Comparison of ENCODE assay signal across 15 cellular contexts in genomic region chr11:1879342-1879940, GRCh38. TPM values are rescaled to one million over a fixed set of nuclear protein-coding genes. Genes with fewer than 3 reads are reported as not detected.
A peak's percentile ranks its signal among the peaks of the same experiment; 100 is the strongest.
DNase-seq lines count a peak whose midpoint lies in the region; ATAC-seq and TF ChIP-seq lines count a peak whose summit lies in the region.
"Had no signal": no experiment of that assay in that cellular context is flagged by ENCODE, and none has a peak within 500 bp of the region (broad histone marks: within the 10 kb centered on the region; RNA-seq: fewer than 3 reads in every experiment).

No MANE protein-coding gene starts in this region.

- TF ChIP-seq CTCF in heart right ventricle (IDR thresholded peaks at IDR 0.05) (no peak), right atrium auricular region (IDR thresholded peaks at IDR 0.05) (no peak), psoas muscle (IDR thresholded peaks at IDR 0.05) (no peak)

- H3K4me3 ChIP-seq in heart right ventricle = no peak overlapping the region
- H3K4me3 ChIP-seq in right atrium auricular region = no peak overlapping the region
- H3K4me3 ChIP-seq in psoas muscle = no peak overlapping the region
- H3K4me3 ChIP-seq: GM12878, PC-9 had no signal

- DNase-seq in heart right ventricle (peak in 1 of 2 donors; percentile 15), Right ventricle myocardium inferior (ENCODE audit: missing footprints) (no peak), right atrium auricular region (ENCODE audit: low spot score) (no peak), psoas muscle (no peak), NCI-H748 (lab: John Stamatoyannopoulos, UW; ENCODE audit: unreplicated experiment) (no peak), DMS153 treated with DMSO at 0.1 percent for 48 hours (lab: John Stamatoyannopoulos, UW; ENCODE audit: unreplicated experiment) (no peak)
- DNase-seq: activated CD4-positive, alpha-beta T cell treated with anti-CD3 and anti-CD28 coated beads, Interleukin-2, amount 50 U/mL, for 4 hours; DND-41; MM.1S; NCI-H2227 treated with DMSO at 0.1 percent for 48 hours; PC-9 had no signal

- H3K27me3 ChIP-seq in heart right ventricle (no peaks in the 10 kb centered on the region), right atrium auricular region (no peaks in the 10 kb centered on the region), psoas muscle (ENCODE audit: insufficient read depth in 3 of 3, low read length in 2 of 3) (peaks cover 0 to 12% (median 3%) of the 10 kb centered on the region in 3 donors)

- 87 to 93% methylated on average over 13 of the region's 13 CpGs for WGBS in heart right ventricle, 2 donors
- 79 to 85% (median 81%) methylated on average over 8 to 13 of the region's 13 CpGs for WGBS in psoas muscle, 3 donors

- H3K9me3 ChIP-seq in heart right ventricle (no peaks in the 10 kb centered on the region), right atrium auricular region (no peaks in the 10 kb centered on the region), psoas muscle (no peaks in the 10 kb centered on the region)

- H3K36me3 ChIP-seq in heart right ventricle (peaks cover 0 to 34% (median 0%) of the 10 kb centered on the region in 9 donors), right atrium auricular region (no peaks in the 10 kb centered on the region), psoas muscle (ENCODE audit: insufficient read depth in 1 of 2, low read depth in 1 of 2) (no peaks in the 10 kb centered on the region)

- no peak for ATAC-seq in heart right ventricle
- no peak for ATAC-seq in Right ventricle myocardium inferior
- ATAC-seq in psoas muscle = no peak
- ATAC-seq in GM19035 (IDR thresholded peaks at IDR 0.05; ENCODE audit: unreplicated experiment) = no peak
- ATAC-seq in HG03196 (IDR thresholded peaks at IDR 0.05; ENCODE audit: unreplicated experiment) = no peak
- ATAC-seq: activated naive CD4-positive, alpha-beta T cell treated with anti-CD3 and anti-CD28 coated beads, Interleukin-2, amount 50 U/mL, for 72 hours; GM12878 had no signal

- intact Hi-C loops in heart right ventricle (cut with DNase I) (loop anchor here in 1 of 10 donors (5.0 kb wide), 1 partner anchor 37 kb away; no protein-coding TSS in a partner anchor), Right ventricle myocardium inferior (cut with DNase I) (no loop called here), psoas muscle (cut with DNase I) (no loop called here)

- peaks cover 44 to 89% (median 76%) of the 10 kb centered on the region in 9 donors for H3K4me1 ChIP-seq in heart right ventricle
- peaks cover 0 to 77% of the 10 kb centered on the region in 2 donors for H3K4me1 ChIP-seq in right atrium auricular region
- peaks cover 32% of the 10 kb centered on the region for H3K4me1 ChIP-seq in psoas muscle

- H3K27ac ChIP-seq in heart right ventricle (peak overlapping the region; percentile 88 to 100 (median 96)), right atrium auricular region (peak overlapping the region; percentile 91 to 95), psoas muscle (peak overlapping the region; percentile 84)
- H3K27ac ChIP-seq: PC-9 had no signal

RNA-seq across cellular contexts. Expression of gene PRR33, which starts 12.3 kb away (rescaled TPM):
- total RNA-seq in heart right ventricle (1 to 10 TPM; 2.3 to 4.9 (median 3.5) TPM), Right ventricle myocardium inferior (5.0 TPM), right atrium auricular region (under 1 TPM in 1 of 2 donors, not detected in 1; 0.33 TPM), psoas muscle (1 to 10 TPM; 1.6 to 8.9 (median 2.4) TPM)
- polyA plus RNA-seq in heart right ventricle (1 to 10 TPM in 1 of 2 donors, under 1 TPM in 1; 0.09 to 6.5 TPM), psoas muscle (under 1 TPM; 0.16 to 1.00 (median 0.61) TPM)
- total RNA-seq: GM12878, PC-9 had no signal

RNA-seq across cellular contexts. Expression of gene LSP1, which starts 26.6 kb away (rescaled TPM):
- total RNA-seq in heart right ventricle (10 to 100 TPM; 16.0 to 57.2 (median 20.8) TPM), Right ventricle myocardium inferior (22.5 TPM), right atrium auricular region (10 to 100 TPM in 1 of 2 donors, 1 to 10 TPM in 1; 7.9 to 12.1 TPM), psoas muscle (10 to 100 TPM; 14.4 to 27.1 (median 19.1) TPM)
- polyA plus RNA-seq in heart right ventricle (10 to 100 TPM; 21.3 to 21.5 TPM), psoas muscle (10 to 100 TPM in 1 of 3 donors, 1 to 10 TPM in 2; 7.5 to 11.5 (median 9.4) TPM)

RNA-seq across cellular contexts. Expression of gene TNNT3, which starts 40.1 kb away (rescaled TPM):
- total RNA-seq in heart right ventricle = 10 to 100 TPM; 12.5 to 49.9 (median 39.9) TPM
- polyA plus RNA-seq in heart right ventricle = 10 to 100 TPM; 45.7 to 48.5 TPM
- total RNA-seq in Right ventricle myocardium inferior = 36.3 TPM
- 10 to 100 TPM; 12.8 to 16.4 TPM for total RNA-seq in right atrium auricular region
- total RNA-seq in psoas muscle = 1,000 to 10,000 TPM; 1,884 to 7,638 (median 4,017) TPM
- polyA plus RNA-seq in psoas muscle = 1,000 to 10,000 TPM; 1,367 to 5,833 (median 3,289) TPM
- total RNA-seq: GM12878, PC-9 had no signal

RNA-seq across cellular contexts. Expression of gene TNNI2, which starts 40.7 kb away (rescaled TPM):
- total RNA-seq in heart right ventricle = under 1 TPM in 3 of 10 donors, not detected in 7; 0.36 to 0.55 (median 0.46) TPM
- polyA plus RNA-seq in heart right ventricle = 1 to 10 TPM in 1 of 2 donors, under 1 TPM in 1; 0.71 to 1.2 TPM
- 0.35 TPM for total RNA-seq in Right ventricle myocardium inferior
- total RNA-seq in right atrium auricular region = not detected
- 1,000 to 10,000 TPM in 3 of 4 donors, 100 to 1,000 TPM in 1; 985 to 3,047 (median 2,750) TPM for total RNA-seq in psoas muscle
- 1,000 to 10,000 TPM; 1,614 to 6,537 (median 3,259) TPM for polyA plus RNA-seq in psoas muscle
- total RNA-seq: activated naive CD4-positive, alpha-beta T cell treated with anti-CD3 and anti-CD28 coated beads, Interleukin-2, amount 50 U/mL, for 72 hours had no signal

RNA-seq across cellular contexts. Expression of gene SYT8, which starts 44.7 kb away (rescaled TPM):
- total RNA-seq in heart right ventricle (not detected), Right ventricle myocardium inferior (not detected), right atrium auricular region (not detected), psoas muscle (under 1 TPM in 1 of 4 donors, not detected in 3; 0.28 TPM)
- polyA plus RNA-seq in heart right ventricle (not detected), psoas muscle (under 1 TPM in 2 of 3 donors, not detected in 1; 0.04 to 0.06 TPM)
- total RNA-seq: activated naive CD4-positive, alpha-beta T cell treated with anti-CD3 and anti-CD28 coated beads, Interleukin-2, amount 50 U/mL, for 72 hours; GM12878 had no signal

Comparison
In these comparisons a context has a peak if more than half of its experiments do, and no peak if none do; other contexts are left out.
1. RNA of gene TNNT3, which starts 40.1 kb away (total RNA-seq): 1,884 to 7,638 TPM in psoas muscle; 12.5 to 49.9 TPM in heart right ventricle, 36.3 TPM in Right ventricle myocardium inferior (single experiment) and 12.8 to 16.4 TPM in right atrium auricular region; every median in the first group is over 10 times any median in the second.
2. Peak in every context shown above with its lines, with median percentiles within 50 percentile points of each other: H3K27ac ChIP-seq.